ENCODE assay signal across 15 cellular contexts in the genomic region with DNA sequence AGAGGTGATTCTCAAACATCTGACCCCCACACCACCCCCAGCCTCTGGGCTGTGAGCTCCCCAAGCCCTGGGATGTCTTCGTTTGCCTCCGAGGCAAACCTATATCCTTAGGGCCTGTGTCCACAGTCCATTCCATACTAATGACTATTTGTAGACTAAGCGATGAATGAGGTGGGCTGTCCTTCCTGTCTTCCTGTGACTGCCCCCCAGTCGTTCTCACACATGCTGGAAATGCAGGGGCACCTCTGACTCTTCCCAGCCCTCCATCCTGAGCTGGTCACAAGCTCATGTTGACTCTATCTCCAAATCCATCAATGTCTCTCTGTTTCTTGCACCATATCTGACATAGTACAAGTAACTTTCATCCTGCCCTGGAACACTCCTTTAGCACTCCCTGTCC.
"Had no signal": no experiment of that assay in that cellular context is flagged by ENCODE, and none has a peak within 500 bp of the region (broad histone marks: within the 10 kb centered on the region; RNA-seq: fewer than 3 reads in every experiment).

No MANE protein-coding gene starts in this region.

- H3K4me2 ChIP-seq: smooth muscle cell had no signal

- DNase-seq: activated CD4-positive, alpha-beta memory T cell treated with anti-CD3 and anti-CD28 coated beads, Interleukin-2, amount 10 ng/mL, durations not matched to agents 7 days and 5 days; activated CD4-positive, CD25-positive, alpha-beta regulatory T cell treated with anti-CD3 and anti-CD28 coated beads, Interleukin-2, amount 50 U/mL, for 72 hours; activated CD8-positive, alpha-beta memory T cell treated with anti-CD3 and anti-CD28 coated beads, Interleukin-2, amount 50 U/mL, for 4 hours; activated naive CD4-positive, alpha-beta T cell treated with anti-CD3 and anti-CD28 coated beads, Interleukin-2, amount 10 ng/mL, durations not matched to agents 7 days and 5 days; colonic mucosa; islet precursor cell; occipital lobe; right lobe of liver; upper lobe of left lung had no signal

- H3K27me3 Mint-ChIP-seq: activated CD4-positive, alpha-beta memory T cell treated with anti-CD3 and anti-CD28 coated beads, Interleukin-2, amount 10 ng/mL, durations not matched to agents 7 days and 5 days; activated naive CD4-positive, alpha-beta T cell treated with anti-CD3 and anti-CD28 coated beads, Interleukin-2, amount 10 ng/mL, durations not matched to agents 7 days and 5 days; stimulated activated naive CD8-positive, alpha-beta T cell treated with anti-CD3 and anti-CD28 coated beads, Interleukin-15, Interleukin-2, amounts not matched to agents 100 ng/mL and 50 ng/mL, for 24 hours had no signal

- H3K9me3 Mint-ChIP-seq: activated CD4-positive, alpha-beta memory T cell treated with anti-CD3 and anti-CD28 coated beads, Interleukin-2, amount 10 ng/mL, durations not matched to agents 7 days and 5 days; activated naive CD4-positive, alpha-beta T cell treated with anti-CD3 and anti-CD28 coated beads, Interleukin-2, amount 10 ng/mL, durations not matched to agents 7 days and 5 days; stimulated activated naive CD8-positive, alpha-beta T cell treated with anti-CD3 and anti-CD28 coated beads, Interleukin-15, Interleukin-2, amounts not matched to agents 100 ng/mL and 50 ng/mL, for 24 hours had no signal

- ATAC-seq: right lobe of liver had no signal

- H3K9me3 ChIP-seq: adrenal gland, colonic mucosa, esophagus muscularis mucosa, right lobe of liver, upper lobe of left lung had no signal

- H3K27ac Mint-ChIP-seq: progenitor cell of endocrine pancreas; stimulated activated naive CD8-positive, alpha-beta T cell treated with anti-CD3 and anti-CD28 coated beads, Interleukin-15, Interleukin-2, amounts not matched to agents 100 ng/mL and 50 ng/mL, for 24 hours had no signal

- H3K4me3 Mint-ChIP-seq: activated CD4-positive, alpha-beta memory T cell treated with anti-CD3 and anti-CD28 coated beads, Interleukin-2, amount 10 ng/mL, durations not matched to agents 7 days and 5 days; stimulated activated naive CD8-positive, alpha-beta T cell treated with anti-CD3 and anti-CD28 coated beads, Interleukin-15, Interleukin-2, amounts not matched to agents 100 ng/mL and 50 ng/mL, for 24 hours had no signal

- H3K4me3 ChIP-seq: adrenal gland, colonic mucosa, esophagus muscularis mucosa, lung, right lobe of liver, smooth muscle cell, upper lobe of left lung had no signal

- H3K27me3 ChIP-seq: adrenal gland, colonic mucosa, esophagus muscularis mucosa, right lobe of liver, upper lobe of left lung had no signal

- H3K27ac ChIP-seq: adrenal gland, colonic mucosa, esophagus muscularis mucosa, right lobe of liver, upper lobe of left lung had no signal

- H3K36me3 ChIP-seq: colonic mucosa had no signal
